1 cellular context compared by ENCODE assay signal in genomic region chr14:64973026-64973442, GRCh38.
TF ChIP-seq lines count a peak whose summit lies in the region.

No MANE protein-coding gene starts in this region.

TF ChIP-seq in A549, 52 proteins besides CTCF, POLR2A, EP300 and RAD21 (continued from another document):
- TF ChIP-seq REST (IDR thresholded peaks at IDR 0.05) (no peak), RARB (CRISPR knock-in tag; IDR thresholded peaks at IDR 0.05) (no peak), CHD4 (IDR thresholded peaks at IDR 0.05; ENCODE audit: borderline replicate concordance) (no peak), CHD2 (IDR thresholded peaks at IDR 0.05; ENCODE audit: low read length, partially characterized antibody) (no peak)
